Comparison of ENCODE assay signal across 20 cellular contexts in genomic region chr11:24793479-24793878, GRCh38.
"Had no signal": no experiment of that assay in that cellular context is flagged by ENCODE, and none has a peak within 500 bp of the region (broad histone marks: within the 10 kb centered on the region; RNA-seq: fewer than 3 reads in every experiment).

No MANE protein-coding gene starts in this region.

- ATAC-seq: gastroesophageal sphincter; naive thymus-derived CD4-positive, alpha-beta T cell had no signal

- H3K27me3 ChIP-seq: gastroesophageal sphincter, neutrophil, right atrium auricular region, stomach, transverse colon had no signal

- H3K4me1 ChIP-seq: gastroesophageal sphincter, right atrium auricular region, stomach, transverse colon had no signal

- H3K4me3 ChIP-seq: dorsolateral prefrontal cortex, gastroesophageal sphincter, right atrium auricular region, stomach, thoracic aorta, transverse colon had no signal

- FAIRE-seq: islet of Langerhans, small intestine had no signal

- DNase-seq: cortex of kidney; dorsolateral prefrontal cortex; effector CD8-positive, alpha-beta T cell; hippocampal formation; kidney glomerular epithelial cell; mesendoderm; naive thymus-derived CD4-positive, alpha-beta T cell; nephron progenitor cell; posterior cingulate gyrus; small intestine; stimulated activated CD4-positive, alpha-beta T cell treated with anti-CD3 and anti-CD28 coated beads, Interleukin-12 subunit alpha, Interleukin-12 subunit beta, amount 100 ng/mL, for 4 hours; stimulated activated naive CD4-positive, alpha-beta T cell; stomach; substantia nigra; transverse colon had no signal

- H3K36me3 ChIP-seq: gastroesophageal sphincter, neutrophil, right atrium auricular region, stomach, thoracic aorta, transverse colon had no signal

- H3K27ac ChIP-seq: dorsolateral prefrontal cortex, gastroesophageal sphincter, neutrophil, right atrium auricular region, stomach, thoracic aorta, transverse colon had no signal
